Comparison of ENCODE assay signal across 9 cellular contexts in genomic region chrX:13092455-13092941, GRCh38. TPM values are rescaled to one million over a fixed set of nuclear protein-coding genes. Genes with fewer than 3 reads are reported as not detected.
A peak's percentile ranks its signal among the peaks of the same experiment; 100 is the strongest.
DNase-seq lines count a peak whose midpoint lies in the region; ATAC-seq, FAIRE-seq and TF ChIP-seq lines count a peak whose summit lies in the region.
"Had no signal": no experiment of that assay in that cellular context is flagged by ENCODE, and none has a peak within 500 bp of the region (broad histone marks: within the 10 kb centered on the region; RNA-seq: fewer than 3 reads in every experiment).

No MANE protein-coding gene starts in this region.

- no peaks in the 10 kb centered on the region for H3K27me3 Mint-ChIP-seq in progenitor cell of endocrine pancreas

- no peak overlapping the region for H3K27ac ChIP-seq in H1 (ENCODE audit: low read depth, low read length)

- CTCF ChIA-PET in H1 (lab: Charles Lee; ENCODE audit: partially characterized antibody): interaction anchor here (0.7 kb wide), 1 partner anchor 94 kb away, joined by 3 read pairs; no protein-coding TSS in a partner anchor

- no peak overlapping the region for H2BK12ac ChIP-seq in H1 (ENCODE audit: low read depth, low read length)

- no peak overlapping the region for H2BK120ac ChIP-seq in H1 (replicated peaks; ENCODE audit: low read depth, low read length)

- no peak overlapping the region for H2AFZ ChIP-seq in H1 (ENCODE audit: low read length)

- H3K27me3 ChIP-seq in H1 (replicated peaks in 1 of 4; ENCODE audit: control insufficient read depth in 3 of 4, extremely low read depth in 1 of 4, insufficient read depth in 3 of 4, low read length in 3 of 4): no peaks in the 10 kb centered on the region

- no peak overlapping the region for H3K4ac ChIP-seq in H1 (replicated peaks; ENCODE audit: insufficient read length, low read depth, low read length)

- TF ChIP-seq POLR2A in GM18951 (IDR thresholded peaks at IDR 0.05; ENCODE audit: extremely low read depth, insufficient read depth, insufficient read length) (peak; percentile 62), H1 (IDR thresholded peaks at IDR 0.05; ENCODE audit: control extremely low read depth in 1 of 2, low read depth in 2 of 2, low read length in 2 of 2) (no peak)

- peaks cover 2% of the 10 kb centered on the region for H3K36me3 Mint-ChIP-seq in progenitor cell of endocrine pancreas (ENCODE audit: insufficient read depth)

- H3K9me3 Mint-ChIP-seq in progenitor cell of endocrine pancreas (ENCODE audit: low read depth): peaks cover 24% of the 10 kb centered on the region

- no peak overlapping the region for H3K14ac ChIP-seq in H1 (ENCODE audit: insufficient read length)

- no peak for FAIRE-seq in H1 (lab: Jason Lieb, UNC)

- no peak overlapping the region for H3K27ac Mint-ChIP-seq in progenitor cell of endocrine pancreas

- H2AK5ac ChIP-seq in H1 (ENCODE audit: low read depth, low read length): no peak overlapping the region

- no peak overlapping the region for H3K9ac ChIP-seq in H1 (replicated peaks in 1 of 4; ENCODE audit: extremely low read depth in 1 of 4, low read depth in 3 of 4, low read length in 3 of 4)

- peaks cover 5% of the 10 kb centered on the region for H3K4me1 Mint-ChIP-seq in progenitor cell of endocrine pancreas (ENCODE audit: low read depth)

- no peak overlapping the region for H3K56ac ChIP-seq in H1 (replicated peaks; ENCODE audit: insufficient read length, low read depth, low read length)

- H3K18ac ChIP-seq in H1 (ENCODE audit: extremely low read depth, low read length): no peak overlapping the region

- H3K23me2 ChIP-seq in H1 (ENCODE audit: low read depth, low read length): no peaks in the 10 kb centered on the region

- no peak for TF ChIP-seq EP300 in H1 (IDR thresholded peaks at IDR 0.05; ENCODE audit: borderline replicate concordance in 1 of 2, low read depth in 2 of 2, low read length in 2 of 2)

- no peak overlapping the region for H4K8ac ChIP-seq in H1 (ENCODE audit: extremely low read depth, insufficient read depth, low read length)

- peak; percentile 23 to 31; a peak in 2 of 4 replicates for TF ChIP-seq RAD21 in H1 (IDR thresholded peaks at IDR 0.05 in 1 of 2, conservative IDR thresholded peaks at IDR 0.05 in 1 of 2; ENCODE audit: low read depth in 2 of 2, low read length in 2 of 2)

- H3K9me3 ChIP-seq in H1 (ENCODE audit: insufficient read depth in 2 of 2, low read depth in 1 of 2, low read length in 1 of 2): no peaks in the 10 kb centered on the region

- H3K4me1 ChIP-seq in H1 (replicated peaks in 1 of 4; ENCODE audit: control insufficient read depth in 3 of 4, insufficient read depth in 4 of 4, low read length in 3 of 4): no peaks in the 10 kb centered on the region

- no peaks in the 10 kb centered on the region for H4K20me1 ChIP-seq in H1 (replicated peaks in 1 of 2; ENCODE audit: control insufficient read depth in 1 of 2, insufficient read depth in 2 of 2, low read length in 2 of 2)

- ATAC-seq in HG03108 (IDR thresholded peaks at IDR 0.05; ENCODE audit: unreplicated experiment): peak; percentile 60

- no peak overlapping the region for H3K4me3 Mint-ChIP-seq in progenitor cell of endocrine pancreas (ENCODE audit: low read depth)

- POLR2A ChIA-PET in H1 (lab: Charles Lee; ENCODE audit: partially characterized antibody): no interaction called here

- no peaks in the 10 kb centered on the region for H3K79me1 ChIP-seq in H1 (ENCODE audit: low read depth, low read length)

- peak; percentile 49 to 53 for DNase-seq in activated CD4-positive, alpha-beta T cell treated with anti-CD3 and anti-CD28 coated beads for 24 hours (ENCODE audit: low read depth in 2 of 2)
- no peak for DNase-seq in H1 (ENCODE audit: low read depth in 1 of 2, low spot score in 2 of 2)
- peak; percentile 47 for DNase-seq in stimulated activated CD8-positive, alpha-beta memory T cell treated with anti-CD3 and anti-CD28 coated beads, Interleukin-4, amount 100 ng/mL, for 24 hours (ENCODE audit: low read depth)
- no peak for DNase-seq in kidney tubule cell (ENCODE audit: low spot score)
- no peak for DNase-seq in DMS 273 treated with DMSO at 0.1 percent for 48 hours (lab: John Stamatoyannopoulos, UW)
- DNase-seq in progenitor cell of endocrine pancreas (ENCODE audit: low spot score, unreplicated experiment): no peak

- in situ Hi-C loops in GM18951 (cut with MboI; ENCODE audit: low sequenced_read_pairs, unreplicated experiment): loop anchor here (5.0 to 10.0 kb wide), 2 partner anchors 162 to 385 kb away; no protein-coding TSS in a partner anchor

- 94% methylated on average over 5 of the region's 7 CpGs; no CpG with 5 or more reads in 1 of the 2 experiments for WGBS in H1 (ENCODE audit: extremely low coverage in 1 of 2, insufficient coverage in 1 of 2, insufficient read length in 1 of 2, insufficient replicate concordance in 2 of 2, low coverage in 1 of 2, low lambda C conversion rate in 2 of 2, missing lambda C conversion rate in 1 of 2), 2 experiments

- H4K91ac ChIP-seq in H1 (replicated peaks; ENCODE audit: insufficient read length, low read length): no peak overlapping the region

- no peak overlapping the region for H4K5ac ChIP-seq in H1 (ENCODE audit: insufficient read length, low read depth, low read length)

- H3K4me2 ChIP-seq in H1 (ENCODE audit: insufficient read depth in 1 of 2, low read depth in 2 of 2, low read length in 2 of 2): no peak overlapping the region

- no peak for TF ChIP-seq CTCF in H1 (IDR thresholded peaks at IDR 0.05; ENCODE audit: control extremely low read depth in 1 of 3, insufficient read depth in 1 of 3, low read depth in 1 of 3, low read length in 3 of 3)
- no peak for TF ChIP-seq CTCF in progenitor cell of endocrine pancreas (IDR thresholded peaks at IDR 0.05; ENCODE audit: unreplicated experiment)

- no peak overlapping the region for H2BK20ac ChIP-seq in H1 (ENCODE audit: low read length)

- no peak overlapping the region for H2BK5ac ChIP-seq in H1 (ENCODE audit: low read depth, low read length)

- H3K79me2 ChIP-seq in H1 (ENCODE audit: control insufficient read depth in 1 of 2, insufficient read depth in 2 of 2, low read length in 2 of 2): no peaks in the 10 kb centered on the region

- H3K23ac ChIP-seq in H1 (ENCODE audit: insufficient read length): no peak overlapping the region

- H3K4me3 ChIP-seq in H1 (ENCODE audit: extremely low read depth in 1 of 4, insufficient read depth in 2 of 4, low read depth in 3 of 4, low read length in 4 of 4): no peak overlapping the region

- no peak overlapping the region for H2BK15ac ChIP-seq in H1 (ENCODE audit: low read length)

- H3K36me3 ChIP-seq in H1 (ENCODE audit: control insufficient read depth in 2 of 4, insufficient read depth in 4 of 4, low read length in 3 of 4): no peaks in the 10 kb centered on the region

TF ChIP-seq in H1, 55 proteins besides CTCF, POLR2A, EP300 and RAD21:
- TF ChIP-seq CBX5 (IDR thresholded peaks at IDR 0.05; ENCODE audit: low read depth, low read length): no peak
- no peak for TF ChIP-seq RXRA (IDR thresholded peaks at IDR 0.05; ENCODE audit: insufficient read depth, low read depth, low read length)
- no peak for TF ChIP-seq POU5F1 (IDR thresholded peaks at IDR 0.05; ENCODE audit: low read depth, low read length)
- TF ChIP-seq KDM4A (IDR thresholded peaks at IDR 0.05; ENCODE audit: low read depth, low read length, severe bottlenecking): no peak
- TF ChIP-seq USF2 (IDR thresholded peaks at IDR 0.05; ENCODE audit: low read length): no peak
- TF ChIP-seq BACH1 (IDR thresholded peaks at IDR 0.05; ENCODE audit: low read length): no peak
- TF ChIP-seq SIN3A (conservative IDR thresholded peaks at IDR 0.05 in 1 of 2, IDR thresholded peaks at IDR 0.05 in 1 of 2; ENCODE audit: low read depth in 1 of 2, low read length in 2 of 2): no peak
- TF ChIP-seq GABPA (IDR thresholded peaks at IDR 0.05; ENCODE audit: borderline replicate concordance, insufficient read depth, low read length): no peak
- no peak for TF ChIP-seq SRF (IDR thresholded peaks at IDR 0.05; ENCODE audit: low read depth, low read length)
- TF ChIP-seq MAX (IDR thresholded peaks at IDR 0.05): no peak
- no peak for TF ChIP-seq EZH2 (IDR thresholded peaks at IDR 0.05; ENCODE audit: low read depth, low read length, severe bottlenecking)
- TF ChIP-seq HDAC6 (IDR thresholded peaks at IDR 0.05; ENCODE audit: low read depth, low read length): no peak
- no peak for TF ChIP-seq RNF2 (IDR thresholded peaks at IDR 0.05; ENCODE audit: borderline replicate concordance, low read depth, low read length, missing control alignments, poor library complexity, severe bottlenecking)
- no peak for TF ChIP-seq SP4 (IDR thresholded peaks at IDR 0.05; ENCODE audit: low read length)

RNA-seq across cellular contexts. Expression of gene FAM9C, which starts 48.1 kb away (rescaled TPM):
- not detected in 2 replicates for total RNA-seq in H1 (2021; fragmentation: NEBNext Ultra II Directional; extraction: Animal tissue kit (Norgen Biotek cat#: 25700))
- 0.03 TPM in 1 of 2 replicates, not detected in the other for polyA plus RNA-seq in H1 (2011; rRNA removed)
- polyA plus RNA-seq in H1 (2011; cell fraction: cytosol; rRNA removed): 0.03 TPM
- polyA plus RNA-seq in H1 (2011; cell fraction: nucleus; rRNA removed): 0.04 TPM
- polyA plus RNA-seq in H1 (2012, experiment 1 of 2): not detected in 4 replicates
- not detected for polyA plus RNA-seq in H1 (2012, experiment 2 of 2)
- polyA plus RNA-seq in H1 (2013, experiment 1 of 2): 0.02 TPM
- under 0.01 TPM for polyA plus RNA-seq in H1 (2013, experiment 2 of 2)
- not detected in 2 replicates for polyA minus RNA-seq in H1 (2011; rRNA and poly(A)+ RNA removed)
- polyA minus RNA-seq in H1 (2011; cell fraction: cytosol; rRNA and poly(A)+ RNA removed): not detected
- polyA minus RNA-seq in H1 (2011; cell fraction: nucleus; rRNA and poly(A)+ RNA removed): 0.30 TPM
- not detected in 2 replicates for total RNA-seq in progenitor cell of endocrine pancreas
- total RNA-seq: kidney epithelial cell had no signal

Comparison
In these comparisons a context has a peak if more than half of its experiments do, and no peak if none do; other contexts are left out.
1. DNase-seq: peak in activated CD4-positive, alpha-beta T cell treated with anti-CD3 and anti-CD28 coated beads for 24 hours (2 of 2) and stimulated activated CD8-positive, alpha-beta memory T cell treated with anti-CD3 and anti-CD28 coated beads, Interleukin-4, amount 100 ng/mL, for 24 hours (single experiment); none in H1 (0 of 2), kidney tubule cell (single experiment), DMS 273 treated with DMSO at 0.1 percent for 48 hours (single experiment) and progenitor cell of endocrine pancreas (single experiment).